Comparison of ENCODE assay signal across 33 cellular contexts in the genomic region with DNA sequence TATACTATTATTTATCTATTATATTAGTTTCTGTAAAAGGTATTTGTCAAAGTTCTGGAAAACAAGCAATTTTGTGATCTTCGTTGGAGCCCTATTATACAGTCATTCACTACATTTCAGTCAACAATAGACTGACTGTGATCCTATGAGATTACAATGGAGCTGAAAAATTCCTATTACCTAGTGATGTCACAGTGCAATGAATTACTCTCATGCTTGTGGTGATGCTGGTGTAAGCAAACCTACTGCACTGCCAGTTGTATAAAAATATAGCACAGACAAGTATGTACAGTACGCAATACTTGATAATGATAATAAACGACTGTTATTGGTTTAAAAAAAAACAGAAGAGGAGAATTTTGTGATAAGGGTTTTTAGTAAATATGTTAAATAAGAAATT. TPM values are rescaled to one million over a fixed set of nuclear protein-coding genes. Genes with fewer than 3 reads are reported as not detected.
"Had no signal": no experiment of that assay in that cellular context is flagged by ENCODE, and none has a peak within 500 bp of the region (broad histone marks: within the 10 kb centered on the region; RNA-seq: fewer than 3 reads in every experiment).

No MANE protein-coding gene starts in this region.

- H3K27me3 ChIP-seq: adrenal gland, ascending aorta, breast epithelium, cardiac muscle cell, colonic mucosa, esophagus squamous epithelium, gastroesophageal sphincter, heart right ventricle, hepatocyte had no signal

- H3K36me3 ChIP-seq: adrenal gland, ascending aorta, breast epithelium, cardiac muscle cell, colonic mucosa, esophagus squamous epithelium, gastroesophageal sphincter, heart right ventricle had no signal

- H3K79me2 ChIP-seq: hepatocyte had no signal

- H3K4me1 ChIP-seq: adrenal gland, ascending aorta, breast epithelium, colonic mucosa, esophagus squamous epithelium, gastroesophageal sphincter had no signal

- H3K4me3 ChIP-seq: adrenal gland, ascending aorta, breast epithelium, cardiac muscle cell, colonic mucosa, esophagus squamous epithelium, gastroesophageal sphincter, heart right ventricle, hepatocyte had no signal

- H2AFZ ChIP-seq: hepatocyte had no signal

- H3K27ac ChIP-seq: adrenal gland, ascending aorta, breast epithelium, cardiac muscle cell, colonic mucosa, epithelial cell of prostate, esophagus squamous epithelium, gastroesophageal sphincter, heart right ventricle, hepatocyte had no signal

- H3K4me2 ChIP-seq: hepatocyte had no signal

- H3K9me3 ChIP-seq: adrenal gland, ascending aorta, breast epithelium, colonic mucosa, esophagus squamous epithelium, gastroesophageal sphincter had no signal

- DNase-seq: activated CD4-positive, alpha-beta T cell treated with anti-CD3 and anti-CD28 coated beads for 4 hours; activated CD4-positive, alpha-beta T cell treated with anti-CD3 and anti-CD28 coated beads, Interleukin-2, amount 50 U/mL, for 1 hour; activated CD4-positive, alpha-beta T cell treated with anti-CD3 and anti-CD28 coated beads, Interleukin-2, amount 50 U/mL, for 48 hours; activated CD4-positive, CD25-positive, alpha-beta regulatory T cell; activated CD4-positive, CD25-positive, alpha-beta regulatory T cell treated with anti-CD3 and anti-CD28 coated beads, Interleukin-2, amount 50 U/mL, for 72 hours; activated CD8-positive, alpha-beta memory T cell treated with anti-CD3 and anti-CD28 coated beads for 24 hours; activated CD8-positive, alpha-beta T cell treated with anti-CD3 and anti-CD28 coated beads for 36 hours; activated effector memory CD4-positive, alpha-beta T cell treated with Interleukin-2 at 50 U/mL for 16 hours; activated gamma-delta T cell treated with Interleukin-2 at 50 U/mL for 16 hours; activated naive CD4-positive, alpha-beta T cell treated with anti-CD3 and anti-CD28 coated beads, Interleukin-2, amount 50 U/mL, for 16 hours; activated naive CD4-positive, alpha-beta T cell treated with Interleukin-2 at 50 U/mL for 16 hours; activated T-cell treated with anti-CD3 and anti-CD28 coated beads, Interleukin-2, amount 50 U/mL, for 4 hours; adrenal gland; central memory CD4-positive, alpha-beta T cell; cerebellar nuclear complex; colonic mucosa; effector memory CD4-positive, alpha-beta T cell; esophagus squamous epithelium; foreskin melanocyte; heart right ventricle; T-helper 2 cell had no signal

RNA-seq across cellular contexts. Expression of a gene that starts 21.4 kb away (rescaled TPM):
- total RNA-seq: activated CD8-positive, alpha-beta T cell treated with anti-CD3 and anti-CD28 coated beads for 36 hours; activated T-cell treated with anti-CD3 and anti-CD28 coated beads, Interleukin-2, amount 50 U/mL, for 4 hours; activated T-helper 17 cell treated with anti-CD3 and anti-CD28 coated beads, Interleukin-2, amount 50 U/mL, for 72 hours; adrenal gland; ascending aorta; breast epithelium; cardiac muscle cell; colonic mucosa; dermis microvascular lymphatic vessel endothelial cell; esophagus squamous epithelium; fibroblast of lung; fibroblast of villous mesenchyme; gastroesophageal sphincter; glomerular endothelial cell; heart right ventricle; hepatocyte; T-helper 1 cell treated with Interleukin-12 subunit alpha and Interleukin-12 subunit beta and Interleukin-4 antibody, amounts not matched to agents 30 ng/mL and 1 ng/mL, for 36 hours had no signal

RNA-seq across cellular contexts. Expression of a gene that starts 46.6 kb away (rescaled TPM):
- total RNA-seq: activated CD8-positive, alpha-beta T cell treated with anti-CD3 and anti-CD28 coated beads for 36 hours; activated T-cell treated with anti-CD3 and anti-CD28 coated beads, Interleukin-2, amount 50 U/mL, for 4 hours; adrenal gland; ascending aorta; colonic mucosa; dermis microvascular lymphatic vessel endothelial cell; esophagus squamous epithelium; fibroblast of lung; fibroblast of villous mesenchyme; gastroesophageal sphincter; hepatocyte; T-helper 1 cell treated with Interleukin-12 subunit alpha and Interleukin-12 subunit beta and Interleukin-4 antibody, amounts not matched to agents 30 ng/mL and 1 ng/mL, for 36 hours had no signal

RNA-seq across cellular contexts. Expression of a gene that starts 58.3 kb away (rescaled TPM):
- total RNA-seq: activated CD8-positive, alpha-beta T cell treated with anti-CD3 and anti-CD28 coated beads for 36 hours; activated T-cell treated with anti-CD3 and anti-CD28 coated beads, Interleukin-2, amount 50 U/mL, for 4 hours; activated T-helper 17 cell treated with anti-CD3 and anti-CD28 coated beads, Interleukin-2, amount 50 U/mL, for 72 hours; adrenal gland; ascending aorta; cardiac muscle cell; colonic mucosa; dermis microvascular lymphatic vessel endothelial cell; esophagus squamous epithelium; fibroblast of lung; fibroblast of villous mesenchyme; glomerular endothelial cell; heart right ventricle; hepatocyte; T-helper 1 cell treated with Interleukin-12 subunit alpha and Interleukin-12 subunit beta and Interleukin-4 antibody, amounts not matched to agents 30 ng/mL and 1 ng/mL, for 36 hours had no signal
